1 cellular context compared by ENCODE assay signal in the genomic region with DNA sequence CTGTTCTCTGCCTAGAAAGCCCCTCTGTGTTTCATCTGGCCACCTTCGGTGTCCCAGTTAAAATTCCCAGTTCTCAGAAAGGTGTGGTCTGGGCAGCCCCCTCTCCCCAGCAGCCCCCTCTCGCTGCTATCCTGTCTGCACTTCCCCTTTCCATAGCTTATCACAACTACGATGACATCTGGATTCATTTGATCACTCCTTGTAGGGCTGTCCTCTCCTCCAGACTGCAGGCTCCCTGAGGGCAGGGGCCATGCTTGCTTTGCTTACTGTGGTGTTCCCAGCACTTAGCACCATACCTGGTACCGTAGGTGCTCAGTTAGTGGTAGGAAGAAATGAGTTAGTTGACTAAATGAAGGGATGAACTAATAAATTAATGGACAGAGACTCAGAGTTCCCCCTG.
TF ChIP-seq lines count a peak whose summit lies in the region.

No MANE protein-coding gene starts in this region.

TF ChIP-seq in K562, 482 proteins besides CTCF, POLR2A, EP300 and RAD21:
- TF ChIP-seq ELF4 (CRISPR knock-in tag; IDR thresholded peaks at IDR 0.05), result no peak
- no peak for TF ChIP-seq ZNF41 (CRISPR knock-in tag; conservative IDR thresholded peaks at IDR 0.05)
- peak in 1 of 2 experiments; percentile 59; a peak in 1 of 4 replicates for TF ChIP-seq TRIM24 (IDR thresholded peaks at IDR 0.05)
- TF ChIP-seq SPI1 (IDR thresholded peaks at IDR 0.05; ENCODE audit: borderline replicate concordance, low read depth, low read length), result peak; percentile 76; the same call in 1 of the 2 replicates
- peak; percentile 67 for TF ChIP-seq ZNF316 (IDR thresholded peaks at IDR 0.05)
- TF ChIP-seq, protein P1, sequence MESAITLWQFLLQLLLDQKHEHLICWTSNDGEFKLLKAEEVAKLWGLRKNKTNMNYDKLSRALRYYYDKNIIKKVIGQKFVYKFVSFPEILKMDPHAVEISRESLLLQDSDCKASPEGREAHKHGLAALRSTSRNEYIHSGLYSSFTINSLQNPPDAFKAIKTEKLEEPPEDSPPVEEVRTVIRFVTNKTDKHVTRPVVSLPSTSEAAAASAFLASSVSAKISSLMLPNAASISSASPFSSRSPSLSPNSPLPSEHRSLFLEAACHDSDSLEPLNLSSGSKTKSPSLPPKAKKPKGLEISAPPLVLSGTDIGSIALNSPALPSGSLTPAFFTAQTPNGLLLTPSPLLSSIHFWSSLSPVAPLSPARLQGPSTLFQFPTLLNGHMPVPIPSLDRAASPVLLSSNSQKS (CRISPR knock-in tag; IDR thresholded peaks at IDR 0.05), result no peak
- TF ChIP-seq TAF9B (IDR thresholded peaks at IDR 0.05; ENCODE audit: partially characterized antibody), result no peak
- TF ChIP-seq MXI1 (IDR thresholded peaks at IDR 0.05; ENCODE audit: low read depth, low read length), result no peak
- no peak for TF ChIP-seq HOXB6 (CRISPR knock-in tag; IDR thresholded peaks at IDR 0.05; ENCODE audit: borderline replicate concordance)
- TF ChIP-seq EGR1 (conservative IDR thresholded peaks at IDR 0.05), result no peak
